In genomic region chr17:4144411-4144747, GRCh38 we compare ENCODE assay signal across 8 cellular contexts. TPM values are rescaled to one million over a fixed set of nuclear protein-coding genes. Genes with fewer than 3 reads are reported as not detected.
DNase-seq lines count a peak whose midpoint lies in the region; ATAC-seq and TF ChIP-seq lines count a peak whose summit lies in the region.

No MANE protein-coding gene starts in this region.

- H3K36me3 Mint-ChIP-seq in naive B cell: no peaks in the 10 kb centered on the region

- peaks cover 36 to 38% (median 37%) of the 10 kb centered on the region in 3 donors for H3K4me1 Mint-ChIP-seq in naive B cell

- POLR2A ChIA-PET in AG04449 (lab: Yijun Ruan, JAX): interaction anchor here (0.5 to 2.6 kb wide), 2 partner anchors 13 to 18 kb away, joined by 3 to 19 read pairs; no protein-coding TSS in a partner anchor

- CTCF ChIA-PET in AG04449 (lab: Yijun Ruan, JAX): interaction anchor here (0.6 to 0.7 kb wide), 2 partner anchors 8 to 268 kb away, joined by 3 to 4 read pairs; no protein-coding TSS in a partner anchor

- no peaks in the 10 kb centered on the region for H3K9me3 ChIP-seq in KOPT-K1 (ENCODE audit: insufficient read depth, low read length, poor library complexity, severe bottlenecking)

- no peaks in the 10 kb centered on the region for H3K9me3 Mint-ChIP-seq in naive B cell

- TF ChIP-seq CTCF in AG04449 (IDR thresholded peaks at IDR 0.05; ENCODE audit: insufficient read depth, low read length, missing control alignments) (no peak), choroid plexus epithelial cell (conservative IDR thresholded peaks at IDR 0.05; ENCODE audit: low read depth, low read length) (no peak)

- DNase-seq in AG04449 (ENCODE audit: low read depth, low spot score) (no peak), choroid plexus epithelial cell (ENCODE audit: low read depth) (no peak), naive B cell (no peak), C1 segment of cervical spinal cord (lab: John Stamatoyannopoulos, UW) (no peak), EL (no peak), AML-193 (lab: John Stamatoyannopoulos, UW) (no peak), NCI-H1436 treated with DMSO at 0.1 percent for 48 hours (lab: John Stamatoyannopoulos, UW) (no peak)

- no peak for ATAC-seq in naive B cell (ENCODE audit: low read depth in 2 of 2)

- peak overlapping the region; percentile 100 for H3K27ac Mint-ChIP-seq in naive B cell

- H3K27ac ChIP-seq in KOPT-K1 (ENCODE audit: low read depth, low read length, poor library complexity, severe bottlenecking): peak overlapping the region; percentile 90

- H3K4me3 ChIP-seq in AG04449 (ENCODE audit: low read depth, low read length) (peak overlapping the region; percentile 88), choroid plexus epithelial cell (ENCODE audit: low read depth, low read length) (peak overlapping the region; percentile 74)

- H3K27me3 Mint-ChIP-seq in naive B cell: no peaks in the 10 kb centered on the region

- H3K4me3 Mint-ChIP-seq in naive B cell: peak overlapping the region; percentile 99 to 100 (median 99)

- peaks cover 9% of the 10 kb centered on the region; the same call in 1 of the 2 replicates for H3K36me3 ChIP-seq in KOPT-K1 (ENCODE audit: insufficient read depth, low read length)

RNA-seq across cellular contexts. Expression of gene CYB5D2, which starts 1.4 kb away (rescaled TPM):
- polyA plus RNA-seq in naive B cell (ENCODE audit: low read depth in 6 of 6): 10 to 100 TPM in 5 of 6 donors, 1 to 10 TPM in 1; 7.8 to 27.8 (median 16.7) TPM

RNA-seq across cellular contexts. Expression of gene ZZEF1, which starts 1.5 kb away (rescaled TPM):
- polyA plus RNA-seq in naive B cell (ENCODE audit: low read depth in 6 of 6): 10 to 100 TPM in 1 of 6 donors, 1 to 10 TPM in 5; 4.2 to 10.6 (median 7.3) TPM
